ENCODE assay signal across 8 cellular contexts in genomic region chr2:202813387-202813786, GRCh38.
"Had no signal": no experiment of that assay in that cellular context is flagged by ENCODE, and none has a peak within 500 bp of the region (broad histone marks: within the 10 kb centered on the region; RNA-seq: fewer than 3 reads in every experiment).

No MANE protein-coding gene starts in this region.

- FAIRE-seq: K562 had no signal

- H2AFZ ChIP-seq: GM23338 had no signal

- H3K4me3 ChIP-seq: GM23338, HAP-1, K562 had no signal

- H3K27ac Mint-ChIP-seq: GM23338, HFFc6 had no signal

- H3K4me3 Mint-ChIP-seq: GM23338, HFFc6 had no signal

- H3K27ac ChIP-seq: HL-60 had no signal

- H3K4me1 Mint-ChIP-seq: GM23338 had no signal

- H3K36me3 ChIP-seq: HAP-1 had no signal

- DNase-seq: H7, HFFc6, IMR-90 had no signal

- H3K4me2 ChIP-seq: GM23338 had no signal

- H3K9me3 ChIP-seq: HAP-1 had no signal

- ATAC-seq: HCT116, K562 had no signal
